In the genomic region with DNA sequence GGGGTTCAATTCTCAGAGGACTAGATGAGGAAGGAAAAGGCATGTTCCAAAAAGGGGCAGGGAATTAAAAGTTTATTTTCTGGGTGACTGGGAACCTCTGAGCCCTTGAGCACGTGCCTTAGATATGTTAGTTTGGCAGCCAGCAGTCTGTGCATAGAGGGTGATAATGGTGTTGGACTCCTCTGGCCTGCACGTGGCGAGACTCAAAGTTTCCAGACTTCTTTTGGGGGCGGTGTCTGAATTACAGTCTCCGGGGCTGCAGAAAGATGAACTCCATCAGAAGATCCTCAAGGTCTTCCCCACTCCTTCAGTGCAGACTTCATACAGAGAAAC, we compare ENCODE assay signal across 1 cellular context.
A peak's percentile ranks its signal among the peaks of the same experiment; 100 is the strongest.
TF ChIP-seq lines count a peak whose summit lies in the region.

No MANE protein-coding gene starts in this region.

TF ChIP-seq in HepG2, 621 proteins besides CTCF, POLR2A, EP300 and RAD21 (continued from another document and continues in another):
- TF ChIP-seq, protein P1, sequence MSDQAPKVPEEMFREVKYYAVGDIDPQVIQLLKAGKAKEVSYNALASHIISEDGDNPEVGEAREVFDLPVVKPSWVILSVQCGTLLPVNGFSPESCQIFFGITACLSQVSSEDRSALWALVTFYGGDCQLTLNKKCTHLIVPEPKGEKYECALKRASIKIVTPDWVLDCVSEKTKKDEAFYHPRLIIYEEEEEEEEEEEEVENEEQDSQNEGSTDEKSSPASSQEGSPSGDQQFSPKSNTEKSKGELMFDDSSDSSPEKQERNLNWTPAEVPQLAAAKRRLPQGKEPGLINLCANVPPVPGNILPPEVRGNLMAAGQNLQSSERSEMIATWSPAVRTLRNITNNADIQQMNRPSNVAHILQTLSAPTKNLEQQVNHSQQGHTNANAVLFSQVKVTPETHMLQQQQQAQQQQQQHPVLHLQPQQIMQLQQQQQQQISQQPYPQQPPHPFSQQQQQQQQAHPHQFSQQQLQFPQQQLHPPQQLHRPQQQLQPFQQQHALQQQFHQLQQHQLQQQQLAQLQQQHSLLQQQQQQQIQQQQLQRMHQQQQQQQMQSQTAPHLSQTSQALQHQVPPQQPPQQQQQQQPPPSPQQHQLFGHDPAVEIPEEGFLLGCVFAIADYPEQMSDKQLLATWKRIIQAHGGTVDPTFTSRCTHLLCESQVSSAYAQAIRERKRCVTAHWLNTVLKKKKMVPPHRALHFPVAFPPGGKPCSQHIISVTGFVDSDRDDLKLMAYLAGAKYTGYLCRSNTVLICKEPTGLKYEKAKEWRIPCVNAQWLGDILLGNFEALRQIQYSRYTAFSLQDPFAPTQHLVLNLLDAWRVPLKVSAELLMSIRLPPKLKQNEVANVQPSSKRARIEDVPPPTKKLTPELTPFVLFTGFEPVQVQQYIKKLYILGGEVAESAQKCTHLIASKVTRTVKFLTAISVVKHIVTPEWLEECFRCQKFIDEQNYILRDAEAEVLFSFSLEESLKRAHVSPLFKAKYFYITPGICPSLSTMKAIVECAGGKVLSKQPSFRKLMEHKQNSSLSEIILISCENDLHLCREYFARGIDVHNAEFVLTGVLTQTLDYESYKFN (CRISPR knock-in tag; conservative IDR thresholded peaks at IDR 0.05): no peak
- TF ChIP-seq ZNF264 (CRISPR knock-in tag; IDR thresholded peaks at IDR 0.05) (no peak), FOXC1 (CRISPR knock-in tag; IDR thresholded peaks at IDR 0.05; ENCODE audit: borderline replicate concordance) (no peak), ZNF160 (CRISPR knock-in tag; IDR thresholded peaks at IDR 0.05) (0 out of 2 replicates have a peak, but pooled peaks have one; percentile 18), ZNF317 (CRISPR knock-in tag; IDR thresholded peaks at IDR 0.05) (peak; percentile 56), ZNF333 (CRISPR knock-in tag; IDR thresholded peaks at IDR 0.05; ENCODE audit: borderline replicate concordance) (0 out of 2 replicates have a peak, but pooled peaks have one; percentile 70), SMARCC2 (IDR thresholded peaks at IDR 0.05) (no peak), ZNF558 (CRISPR knock-in tag; IDR thresholded peaks at IDR 0.05; ENCODE audit: borderline replicate concordance) (0 out of 2 replicates have a peak, but pooled peaks have one; percentile 12), ZNF296 (CRISPR knock-in tag; conservative IDR thresholded peaks at IDR 0.05) (0 out of 2 replicates have a peak, but pooled peaks have one; percentile 51), ZNF776 (CRISPR knock-in tag; IDR thresholded peaks at IDR 0.05) (no peak), ZBTB7B (CRISPR knock-in tag; IDR thresholded peaks at IDR 0.05) (no peak), TOE1 (CRISPR knock-in tag; IDR thresholded peaks at IDR 0.05) (no peak), ZNF619 (CRISPR knock-in tag; IDR thresholded peaks at IDR 0.05) (no peak), MATR3 (CRISPR knock-in tag; IDR thresholded peaks at IDR 0.05) (no peak), NFE2L1 (CRISPR knock-in tag; IDR thresholded peaks at IDR 0.05; ENCODE audit: borderline replicate concordance) (no peak), ZNF629 (CRISPR knock-in tag; conservative IDR thresholded peaks at IDR 0.05) (no peak), ZNF788 (CRISPR knock-in tag; IDR thresholded peaks at IDR 0.05; ENCODE audit: borderline replicate concordance) (no peak), FOXK1 (CRISPR knock-in tag; IDR thresholded peaks at IDR 0.05; ENCODE audit: borderline replicate concordance, low read depth) (no peak), ZNF746 (CRISPR knock-in tag; IDR thresholded peaks at IDR 0.05) (no peak), ATF7 (IDR thresholded peaks at IDR 0.05) (no peak), ATF7 (CRISPR knock-in tag; IDR thresholded peaks at IDR 0.05) (no peak), ZNF615 (CRISPR knock-in tag; IDR thresholded peaks at IDR 0.05; ENCODE audit: borderline replicate concordance) (no peak), NR1H2 (CRISPR knock-in tag; IDR thresholded peaks at IDR 0.05; ENCODE audit: borderline replicate concordance, low read depth) (no peak), IKZF1 (IDR thresholded peaks at IDR 0.05) (no peak), ZMYM4 (CRISPR knock-in tag; IDR thresholded peaks at IDR 0.05) (no peak), ZNF547 (CRISPR knock-in tag; IDR thresholded peaks at IDR 0.05) (no peak), ONECUT2 (CRISPR knock-in tag; IDR thresholded peaks at IDR 0.05) (no peak), RORA (CRISPR knock-in tag; IDR thresholded peaks at IDR 0.05) (no peak), ASH2L (IDR thresholded peaks at IDR 0.05; ENCODE audit: insufficient read length, low read depth, low read length) (no peak), ZNF138 (CRISPR knock-in tag; IDR thresholded peaks at IDR 0.05; ENCODE audit: low read depth) (no peak), MEIS1 (CRISPR knock-in tag; IDR thresholded peaks at IDR 0.05; ENCODE audit: borderline replicate concordance) (no peak), EZH2 (conservative IDR thresholded peaks at IDR 0.05; ENCODE audit: low read depth, low read length) (no peak), RBAK (CRISPR knock-in tag; IDR thresholded peaks at IDR 0.05) (no peak), SP4 (CRISPR knock-in tag; IDR thresholded peaks at IDR 0.05) (no peak)
- TF ChIP-seq, protein P2, sequence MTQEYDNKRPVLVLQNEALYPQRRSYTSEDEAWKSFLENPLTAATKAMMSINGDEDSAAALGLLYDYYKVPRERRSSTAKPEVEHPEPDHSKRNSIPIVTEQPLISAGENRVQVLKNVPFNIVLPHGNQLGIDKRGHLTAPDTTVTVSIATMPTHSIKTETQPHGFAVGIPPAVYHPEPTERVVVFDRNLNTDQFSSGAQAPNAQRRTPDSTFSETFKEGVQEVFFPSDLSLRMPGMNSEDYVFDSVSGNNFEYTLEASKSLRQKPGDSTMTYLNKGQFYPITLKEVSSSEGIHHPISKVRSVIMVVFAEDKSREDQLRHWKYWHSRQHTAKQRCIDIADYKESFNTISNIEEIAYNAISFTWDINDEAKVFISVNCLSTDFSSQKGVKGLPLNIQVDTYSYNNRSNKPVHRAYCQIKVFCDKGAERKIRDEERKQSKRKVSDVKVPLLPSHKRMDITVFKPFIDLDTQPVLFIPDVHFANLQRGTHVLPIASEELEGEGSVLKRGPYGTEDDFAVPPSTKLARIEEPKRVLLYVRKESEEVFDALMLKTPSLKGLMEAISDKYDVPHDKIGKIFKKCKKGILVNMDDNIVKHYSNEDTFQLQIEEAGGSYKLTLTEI (CRISPR knock-in tag; conservative IDR thresholded peaks at IDR 0.05): no peak
- TF ChIP-seq, protein P3, sequence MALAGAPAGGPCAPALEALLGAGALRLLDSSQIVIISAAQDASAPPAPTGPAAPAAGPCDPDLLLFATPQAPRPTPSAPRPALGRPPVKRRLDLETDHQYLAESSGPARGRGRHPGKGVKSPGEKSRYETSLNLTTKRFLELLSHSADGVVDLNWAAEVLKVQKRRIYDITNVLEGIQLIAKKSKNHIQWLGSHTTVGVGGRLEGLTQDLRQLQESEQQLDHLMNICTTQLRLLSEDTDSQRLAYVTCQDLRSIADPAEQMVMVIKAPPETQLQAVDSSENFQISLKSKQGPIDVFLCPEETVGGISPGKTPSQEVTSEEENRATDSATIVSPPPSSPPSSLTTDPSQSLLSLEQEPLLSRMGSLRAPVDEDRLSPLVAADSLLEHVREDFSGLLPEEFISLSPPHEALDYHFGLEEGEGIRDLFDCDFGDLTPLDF (CRISPR knock-in tag; IDR thresholded peaks at IDR 0.05): no peak
- TF ChIP-seq, protein P4, sequence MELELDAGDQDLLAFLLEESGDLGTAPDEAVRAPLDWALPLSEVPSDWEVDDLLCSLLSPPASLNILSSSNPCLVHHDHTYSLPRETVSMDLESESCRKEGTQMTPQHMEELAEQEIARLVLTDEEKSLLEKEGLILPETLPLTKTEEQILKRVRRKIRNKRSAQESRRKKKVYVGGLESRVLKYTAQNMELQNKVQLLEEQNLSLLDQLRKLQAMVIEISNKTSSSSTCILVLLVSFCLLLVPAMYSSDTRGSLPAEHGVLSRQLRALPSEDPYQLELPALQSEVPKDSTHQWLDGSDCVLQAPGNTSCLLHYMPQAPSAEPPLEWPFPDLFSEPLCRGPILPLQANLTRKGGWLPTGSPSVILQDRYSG (CRISPR knock-in tag; IDR thresholded peaks at IDR 0.05): no peak
- TF ChIP-seq, protein P5, sequence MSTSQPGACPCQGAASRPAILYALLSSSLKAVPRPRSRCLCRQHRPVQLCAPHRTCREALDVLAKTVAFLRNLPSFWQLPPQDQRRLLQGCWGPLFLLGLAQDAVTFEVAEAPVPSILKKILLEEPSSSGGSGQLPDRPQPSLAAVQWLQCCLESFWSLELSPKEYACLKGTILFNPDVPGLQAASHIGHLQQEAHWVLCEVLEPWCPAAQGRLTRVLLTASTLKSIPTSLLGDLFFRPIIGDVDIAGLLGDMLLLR (CRISPR knock-in tag; IDR thresholded peaks at IDR 0.05): no peak; the same call in 1 of the 2 replicates
- TF ChIP-seq, protein P6, sequence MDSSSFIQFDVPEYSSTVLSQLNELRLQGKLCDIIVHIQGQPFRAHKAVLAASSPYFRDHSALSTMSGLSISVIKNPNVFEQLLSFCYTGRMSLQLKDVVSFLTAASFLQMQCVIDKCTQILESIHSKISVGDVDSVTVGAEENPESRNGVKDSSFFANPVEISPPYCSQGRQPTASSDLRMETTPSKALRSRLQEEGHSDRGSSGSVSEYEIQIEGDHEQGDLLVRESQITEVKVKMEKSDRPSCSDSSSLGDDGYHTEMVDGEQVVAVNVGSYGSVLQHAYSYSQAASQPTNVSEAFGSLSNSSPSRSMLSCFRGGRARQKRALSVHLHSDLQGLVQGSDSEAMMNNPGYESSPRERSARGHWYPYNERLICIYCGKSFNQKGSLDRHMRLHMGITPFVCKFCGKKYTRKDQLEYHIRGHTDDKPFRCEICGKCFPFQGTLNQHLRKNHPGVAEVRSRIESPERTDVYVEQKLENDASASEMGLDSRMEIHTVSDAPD (CRISPR knock-in tag; IDR thresholded peaks at IDR 0.05): no peak
- TF ChIP-seq, protein P7, sequence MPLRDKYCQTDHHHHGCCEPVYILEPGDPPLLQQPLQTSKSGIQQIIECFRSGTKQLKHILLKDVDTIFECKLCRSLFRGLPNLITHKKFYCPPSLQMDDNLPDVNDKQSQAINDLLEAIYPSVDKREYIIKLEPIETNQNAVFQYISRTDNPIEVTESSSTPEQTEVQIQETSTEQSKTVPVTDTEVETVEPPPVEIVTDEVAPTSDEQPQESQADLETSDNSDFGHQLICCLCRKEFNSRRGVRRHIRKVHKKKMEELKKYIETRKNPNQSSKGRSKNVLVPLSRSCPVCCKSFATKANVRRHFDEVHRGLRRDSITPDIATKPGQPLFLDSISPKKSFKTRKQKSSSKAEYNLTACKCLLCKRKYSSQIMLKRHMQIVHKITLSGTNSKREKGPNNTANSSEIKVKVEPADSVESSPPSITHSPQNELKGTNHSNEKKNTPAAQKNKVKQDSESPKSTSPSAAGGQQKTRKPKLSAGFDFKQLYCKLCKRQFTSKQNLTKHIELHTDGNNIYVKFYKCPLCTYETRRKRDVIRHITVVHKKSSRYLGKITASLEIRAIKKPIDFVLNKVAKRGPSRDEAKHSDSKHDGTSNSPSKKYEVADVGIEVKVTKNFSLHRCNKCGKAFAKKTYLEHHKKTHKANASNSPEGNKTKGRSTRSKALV (CRISPR knock-in tag; IDR thresholded peaks at IDR 0.05): no peak
- TF ChIP-seq, protein P8, sequence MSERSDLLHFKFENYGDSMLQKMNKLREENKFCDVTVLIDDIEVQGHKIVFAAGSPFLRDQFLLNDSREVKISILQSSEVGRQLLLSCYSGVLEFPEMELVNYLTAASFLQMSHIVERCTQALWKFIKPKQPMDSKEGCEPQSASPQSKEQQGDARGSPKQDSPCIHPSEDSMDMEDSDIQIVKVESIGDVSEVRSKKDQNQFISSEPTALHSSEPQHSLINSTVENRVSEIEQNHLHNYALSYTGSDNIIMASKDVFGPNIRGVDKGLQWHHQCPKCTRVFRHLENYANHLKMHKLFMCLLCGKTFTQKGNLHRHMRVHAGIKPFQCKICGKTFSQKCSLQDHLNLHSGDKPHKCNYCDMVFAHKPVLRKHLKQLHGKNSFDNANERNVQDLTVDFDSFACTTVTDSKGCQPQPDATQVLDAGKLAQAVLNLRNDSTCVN (CRISPR knock-in tag; IDR thresholded peaks at IDR 0.05; ENCODE audit: borderline replicate concordance): no peak
- TF ChIP-seq, protein P9, sequence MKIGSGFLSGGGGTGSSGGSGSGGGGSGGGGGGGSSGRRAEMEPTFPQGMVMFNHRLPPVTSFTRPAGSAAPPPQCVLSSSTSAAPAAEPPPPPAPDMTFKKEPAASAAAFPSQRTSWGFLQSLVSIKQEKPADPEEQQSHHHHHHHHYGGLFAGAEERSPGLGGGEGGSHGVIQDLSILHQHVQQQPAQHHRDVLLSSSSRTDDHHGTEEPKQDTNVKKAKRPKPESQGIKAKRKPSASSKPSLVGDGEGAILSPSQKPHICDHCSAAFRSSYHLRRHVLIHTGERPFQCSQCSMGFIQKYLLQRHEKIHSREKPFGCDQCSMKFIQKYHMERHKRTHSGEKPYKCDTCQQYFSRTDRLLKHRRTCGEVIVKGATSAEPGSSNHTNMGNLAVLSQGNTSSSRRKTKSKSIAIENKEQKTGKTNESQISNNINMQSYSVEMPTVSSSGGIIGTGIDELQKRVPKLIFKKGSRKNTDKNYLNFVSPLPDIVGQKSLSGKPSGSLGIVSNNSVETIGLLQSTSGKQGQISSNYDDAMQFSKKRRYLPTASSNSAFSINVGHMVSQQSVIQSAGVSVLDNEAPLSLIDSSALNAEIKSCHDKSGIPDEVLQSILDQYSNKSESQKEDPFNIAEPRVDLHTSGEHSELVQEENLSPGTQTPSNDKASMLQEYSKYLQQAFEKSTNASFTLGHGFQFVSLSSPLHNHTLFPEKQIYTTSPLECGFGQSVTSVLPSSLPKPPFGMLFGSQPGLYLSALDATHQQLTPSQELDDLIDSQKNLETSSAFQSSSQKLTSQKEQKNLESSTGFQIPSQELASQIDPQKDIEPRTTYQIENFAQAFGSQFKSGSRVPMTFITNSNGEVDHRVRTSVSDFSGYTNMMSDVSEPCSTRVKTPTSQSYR (CRISPR knock-in tag; IDR thresholded peaks at IDR 0.05; ENCODE audit: borderline replicate concordance): no peak
- TF ChIP-seq, protein P10, sequence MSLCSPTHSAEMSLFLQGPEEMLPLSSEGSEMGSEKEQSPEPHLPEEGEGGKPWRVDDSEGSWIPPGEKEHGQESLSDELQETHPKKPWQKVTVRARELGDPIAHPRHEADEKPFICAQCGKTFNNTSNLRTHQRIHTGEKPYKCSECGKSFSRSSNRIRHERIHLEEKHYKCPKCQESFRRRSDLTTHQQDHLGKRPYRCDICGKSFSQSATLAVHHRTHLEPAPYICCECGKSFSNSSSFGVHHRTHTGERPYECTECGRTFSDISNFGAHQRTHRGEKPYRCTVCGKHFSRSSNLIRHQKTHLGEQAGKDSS (CRISPR knock-in tag; IDR thresholded peaks at IDR 0.05; ENCODE audit: borderline replicate concordance, low read depth): no peak
- TF ChIP-seq, protein P11, sequence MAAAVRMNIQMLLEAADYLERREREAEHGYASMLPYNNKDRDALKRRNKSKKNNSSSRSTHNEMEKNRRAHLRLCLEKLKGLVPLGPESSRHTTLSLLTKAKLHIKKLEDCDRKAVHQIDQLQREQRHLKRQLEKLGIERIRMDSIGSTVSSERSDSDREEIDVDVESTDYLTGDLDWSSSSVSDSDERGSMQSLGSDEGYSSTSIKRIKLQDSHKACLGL (CRISPR knock-in tag; IDR thresholded peaks at IDR 0.05): peak; percentile 66; the same call in 1 of the 2 replicates
- TF ChIP-seq, protein P12, sequence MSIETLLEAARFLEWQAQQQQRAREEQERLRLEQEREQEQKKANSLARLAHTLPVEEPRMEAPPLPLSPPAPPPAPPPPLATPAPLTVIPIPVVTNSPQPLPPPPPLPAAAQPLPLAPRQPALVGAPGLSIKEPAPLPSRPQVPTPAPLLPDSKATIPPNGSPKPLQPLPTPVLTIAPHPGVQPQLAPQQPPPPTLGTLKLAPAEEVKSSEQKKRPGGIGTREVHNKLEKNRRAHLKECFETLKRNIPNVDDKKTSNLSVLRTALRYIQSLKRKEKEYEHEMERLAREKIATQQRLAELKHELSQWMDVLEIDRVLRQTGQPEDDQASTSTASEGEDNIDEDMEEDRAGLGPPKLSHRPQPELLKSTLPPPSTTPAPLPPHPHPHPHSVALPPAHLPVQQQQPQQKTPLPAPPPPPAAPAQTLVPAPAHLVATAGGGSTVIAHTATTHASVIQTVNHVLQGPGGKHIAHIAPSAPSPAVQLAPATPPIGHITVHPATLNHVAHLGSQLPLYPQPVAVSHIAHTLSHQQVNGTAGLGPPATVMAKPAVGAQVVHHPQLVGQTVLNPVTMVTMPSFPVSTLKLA (IDR thresholded peaks at IDR 0.05): 0 out of 2 replicates have a peak, but pooled peaks have one; percentile 3
